ENCODE assay signal across 8 cellular contexts in the genomic region with DNA sequence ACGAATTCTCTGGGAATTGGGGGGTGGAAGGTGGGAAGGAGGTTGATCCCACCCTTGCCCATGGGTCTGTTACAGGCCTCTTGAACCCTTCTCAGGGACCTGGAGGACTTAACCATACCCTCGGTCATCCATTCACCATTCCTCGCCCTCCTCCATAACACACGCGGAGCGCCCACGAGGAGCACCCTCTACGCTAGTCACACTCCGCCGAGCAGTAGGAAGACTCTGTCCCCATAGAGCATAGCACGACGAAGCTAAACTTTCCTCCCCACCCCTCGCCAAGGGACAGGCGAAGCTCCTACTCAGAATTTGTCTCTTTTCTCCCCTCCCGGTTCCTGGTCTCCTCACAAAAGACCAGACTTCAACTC. TPM values are rescaled to one million over a fixed set of nuclear protein-coding genes. Genes with fewer than 3 reads are reported as not detected.
DNase-seq lines count a peak whose midpoint lies in the region; ATAC-seq and TF ChIP-seq lines count a peak whose summit lies in the region.

No MANE protein-coding gene starts in this region.

- H3K4me1 ChIP-seq in KMS-11 (ENCODE audit: low read depth, poor library complexity, severe bottlenecking) = peaks cover 14% of the 10 kb centered on the region
- H3K4me1 ChIP-seq in naive thymus-derived CD4-positive, alpha-beta T cell (ENCODE audit: control insufficient read depth in 2 of 2, insufficient read depth in 2 of 2, low read length in 2 of 2) = peaks cover 0 to 15% of the 10 kb centered on the region in 2 donors

- POLR2A ChIA-PET in AG04450 (lab: Yijun Ruan, JAX) = interaction anchor here (1.9 kb wide), 1 partner anchor 284 kb away, joined by 6 read pairs; a partner anchor contains a TSS
- POLR2A ChIA-PET in naive thymus-derived CD4-positive, alpha-beta T cell (lab: Charles Lee) = interaction anchor here (0.7 to 2.5 kb wide), 7 partner anchors 10 to 1004 kb away, joined by 3 to 16 read pairs (median 3); a partner anchor contains a TSS

- peak overlapping the region; percentile 89 to 97 (median 94) for H3K27ac Mint-ChIP-seq in naive thymus-derived CD4-positive, alpha-beta T cell

- peak overlapping the region; percentile 88 for H3K9ac ChIP-seq in KMS-11

- peak overlapping the region; percentile 77 for H3K4me3 ChIP-seq in AG04450 (ENCODE audit: low read depth, low read length)
- peak overlapping the region; percentile 54 for H3K4me3 ChIP-seq in KMS-11 (IDR thresholded peaks at IDR 0.05; ENCODE audit: insufficient read depth, low read depth, low read length)
- H3K4me3 ChIP-seq in naive thymus-derived CD4-positive, alpha-beta T cell (ENCODE audit: low read length) = peak overlapping the region; percentile 77

- H4K20me1 ChIP-seq in KMS-11 (ENCODE audit: insufficient read depth) = no peaks in the 10 kb centered on the region

- peaks cover 0 to 3% (median 0%) of the 10 kb centered on the region in 11 donors for H3K9me3 Mint-ChIP-seq in naive thymus-derived CD4-positive, alpha-beta T cell

- peaks cover 0 to 14% (median 5%) of the 10 kb centered on the region in 5 donors for H3K36me3 Mint-ChIP-seq in naive thymus-derived CD4-positive, alpha-beta T cell

- H3K79me2 ChIP-seq in KMS-11 (ENCODE audit: insufficient read depth, low read depth) = peaks cover 36% of the 10 kb centered on the region

- DNase-seq in AG04450 (ENCODE audit: low read depth, low spot score) (no peak), COR-L47 (lab: John Stamatoyannopoulos, UW) (no peak), NCI-H2029 (lab: John Stamatoyannopoulos, UW) (no peak), NCI-H146 treated with DMSO at 0.1 percent for 48 hours (lab: John Stamatoyannopoulos, UW; ENCODE audit: unreplicated experiment) (no peak), RKO (ENCODE audit: low spot score) (no peak)
- DNase-seq in naive thymus-derived CD4-positive, alpha-beta T cell = no peak

- H3K27me3 ChIP-seq in AG04450 (ENCODE audit: control insufficient read depth, insufficient read depth, low read length) (no peaks in the 10 kb centered on the region), KMS-11 (ENCODE audit: insufficient read depth, low read depth) (no peaks in the 10 kb centered on the region)
- H3K27me3 ChIP-seq in naive thymus-derived CD4-positive, alpha-beta T cell (ENCODE audit: control insufficient read depth in 2 of 2, insufficient read depth in 2 of 2, low read length in 2 of 2) = no peaks in the 10 kb centered on the region

- peak overlapping the region; percentile 84 for H2AFZ ChIP-seq in KMS-11 (ENCODE audit: low read depth)

- peak overlapping the region; percentile 94 for H3K4me2 ChIP-seq in KMS-11

- CTCF ChIA-PET in AG04450 (lab: Charles Lee) = interaction anchor here (0.6 kb wide), 1 partner anchor 9 kb away, joined by 3 read pairs; no protein-coding TSS in a partner anchor
- CTCF ChIA-PET in naive thymus-derived CD4-positive, alpha-beta T cell (lab: Charles Lee) = no interaction called here

- H3K4me1 Mint-ChIP-seq in naive thymus-derived CD4-positive, alpha-beta T cell = peaks cover 18 to 40% (median 27%) of the 10 kb centered on the region in 7 donors

- no peak for ATAC-seq in naive thymus-derived CD4-positive, alpha-beta T cell

- H3K4me3 Mint-ChIP-seq in naive thymus-derived CD4-positive, alpha-beta T cell = peak overlapping the region; percentile 83 to 95 (median 90)

- peaks cover 0 to 3% (median 0%) of the 10 kb centered on the region in 5 donors for H3K27me3 Mint-ChIP-seq in naive thymus-derived CD4-positive, alpha-beta T cell

- intact Hi-C loops in naive thymus-derived CD4-positive, alpha-beta T cell (cut with micrococcal nuclease) = loop anchor here (1.0 to 5.0 kb wide), 9 partner anchors 129 to 682 kb away; a partner anchor contains a TSS

- H3K27ac ChIP-seq in AG04450 (ENCODE audit: low read depth, low read length) (no peak overlapping the region), KMS-11 (peak overlapping the region; percentile 73; the same call in 1 of the 2 replicates), cingulate gyrus (ENCODE audit: low read depth, low read length) (peak overlapping the region; percentile 92)
- H3K27ac ChIP-seq in naive thymus-derived CD4-positive, alpha-beta T cell (ENCODE audit: low read depth, low read length) = peak overlapping the region; percentile 99

- TF ChIP-seq CTCF in AG04450 (IDR thresholded peaks at IDR 0.05; ENCODE audit: low read depth, low read length) (no peak), KMS-11 (conservative IDR thresholded peaks at IDR 0.05; ENCODE audit: low read depth, low read length) (no peak)

- no peaks in the 10 kb centered on the region for H3K36me3 ChIP-seq in KMS-11 (ENCODE audit: insufficient read depth)
- no peaks in the 10 kb centered on the region for H3K36me3 ChIP-seq in naive thymus-derived CD4-positive, alpha-beta T cell (ENCODE audit: control insufficient read depth in 2 of 3, insufficient read depth in 3 of 3, low read length in 3 of 3)

- H3K9me3 ChIP-seq in AG04450 (ENCODE audit: control insufficient read depth, insufficient read depth, low read length) = no peaks in the 10 kb centered on the region; the same call in 1 of the 2 replicates
- H3K9me3 ChIP-seq in naive thymus-derived CD4-positive, alpha-beta T cell (ENCODE audit: control insufficient read depth in 2 of 3, low read length in 3 of 3) = no peaks in the 10 kb centered on the region

RNA-seq across cellular contexts. Expression of a gene that starts 0.6 kb away (rescaled TPM):
- 22.4 and 27.3 TPM in 2 replicates for polyA plus RNA-seq in AG04450 (2011; rRNA removed)
- 28.3 and 41.4 TPM in 2 replicates for polyA minus RNA-seq in AG04450 (2011; rRNA and poly(A)+ RNA removed)
- total RNA-seq in naive thymus-derived CD4-positive, alpha-beta T cell = 100 to 1,000 TPM in 3 of 5 experiments, 10 to 100 TPM in 2; 79.2 to 133 (median 106) TPM
- 10 to 100 TPM; 53.0 to 70.8 TPM for polyA plus RNA-seq in naive thymus-derived CD4-positive, alpha-beta T cell
